Comparison of ENCODE assay signal across 22 cellular contexts in the genomic region with DNA sequence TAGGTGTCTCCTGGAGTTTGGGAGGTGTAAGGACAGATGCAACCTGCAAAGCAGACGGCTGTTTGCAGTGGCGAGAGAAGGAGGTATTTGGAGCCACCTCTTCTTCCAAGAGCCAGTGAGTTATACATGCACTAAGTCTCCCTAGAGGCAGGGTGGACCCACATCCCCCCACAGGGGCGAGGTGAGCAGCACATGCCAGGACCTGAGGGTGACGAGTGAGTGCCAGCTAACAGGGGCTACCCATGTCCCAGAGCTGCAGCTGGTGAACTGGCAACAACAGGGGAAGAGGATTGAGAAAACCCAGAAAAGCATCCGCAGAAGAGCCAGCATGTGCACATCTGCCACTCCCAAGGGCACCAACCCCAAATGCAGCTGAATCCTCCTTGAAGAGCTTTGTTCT.
"Had no signal": no experiment of that assay in that cellular context is flagged by ENCODE, and none has a peak within 500 bp of the region (broad histone marks: within the 10 kb centered on the region; RNA-seq: fewer than 3 reads in every experiment).

No MANE protein-coding gene starts in this region.

- H3K27me3 ChIP-seq: adrenal gland, ascending aorta, brain microvascular endothelial cell, neutrophil, ovary, upper lobe of right lung had no signal

- H3K9me3 ChIP-seq: adrenal gland, ascending aorta, lower lobe of right lung, neutrophil, ovary, prostate gland, thoracic aorta, upper lobe of right lung had no signal

- H3K27ac ChIP-seq: adrenal gland, ascending aorta, brain microvascular endothelial cell, lower lobe of right lung, neutrophil, ovary, prostate gland, thoracic aorta, upper lobe of right lung had no signal

- H3K9me3 Mint-ChIP-seq: activated naive CD4-positive, alpha-beta T cell treated with anti-CD3 and anti-CD28 coated beads, Interleukin-2, amount 50 U/mL, for 24 hours; naive thymus-derived CD4-positive, alpha-beta T cell had no signal

- H3K4me1 ChIP-seq: prostate gland had no signal

- H3K36me3 ChIP-seq: adrenal gland, ascending aorta, brain microvascular endothelial cell, lower lobe of right lung, neutrophil, ovary, prostate gland, thoracic aorta, upper lobe of right lung had no signal

- H3K27me3 Mint-ChIP-seq: activated naive CD4-positive, alpha-beta T cell treated with anti-CD3 and anti-CD28 coated beads, Interleukin-2, amount 50 U/mL, for 24 hours; naive thymus-derived CD4-positive, alpha-beta T cell had no signal

- DNase-seq: activated gamma-delta T cell treated with Interleukin-2 at 50 U/mL for 16 hours; brain microvascular endothelial cell; caudate nucleus; dermis blood vessel endothelial cell; effector memory CD4-positive, alpha-beta T cell; foreskin melanocyte; lower lobe of right lung; naive thymus-derived CD4-positive, alpha-beta T cell; ovary; stimulated activated CD4-positive, alpha-beta T cell treated with anti-CD3 and anti-CD28 coated beads, Interleukin-2, amount 100 ng/mL, for 48 hours; stimulated activated CD8-positive, alpha-beta memory T cell treated with anti-CD3 and anti-CD28 coated beads, Interleukin-4, amount 100 ng/mL, for 48 hours; stimulated activated naive CD4-positive, alpha-beta T cell treated with Interleukin-2 at 50 U/mL for 16 hours; T-helper 1 cell; T-helper 9 cell; upper lobe of right lung had no signal

- H3K36me3 Mint-ChIP-seq: activated naive CD4-positive, alpha-beta T cell treated with anti-CD3 and anti-CD28 coated beads, Interleukin-2, amount 50 U/mL, for 24 hours had no signal

- ATAC-seq: left lobe of liver; naive thymus-derived CD4-positive, alpha-beta T cell; upper lobe of right lung had no signal

- H3K4me3 ChIP-seq: adrenal gland, lower lobe of right lung, ovary, prostate gland, upper lobe of right lung had no signal
